Comparison of ENCODE assay signal across 8 cellular contexts in the genomic region with DNA sequence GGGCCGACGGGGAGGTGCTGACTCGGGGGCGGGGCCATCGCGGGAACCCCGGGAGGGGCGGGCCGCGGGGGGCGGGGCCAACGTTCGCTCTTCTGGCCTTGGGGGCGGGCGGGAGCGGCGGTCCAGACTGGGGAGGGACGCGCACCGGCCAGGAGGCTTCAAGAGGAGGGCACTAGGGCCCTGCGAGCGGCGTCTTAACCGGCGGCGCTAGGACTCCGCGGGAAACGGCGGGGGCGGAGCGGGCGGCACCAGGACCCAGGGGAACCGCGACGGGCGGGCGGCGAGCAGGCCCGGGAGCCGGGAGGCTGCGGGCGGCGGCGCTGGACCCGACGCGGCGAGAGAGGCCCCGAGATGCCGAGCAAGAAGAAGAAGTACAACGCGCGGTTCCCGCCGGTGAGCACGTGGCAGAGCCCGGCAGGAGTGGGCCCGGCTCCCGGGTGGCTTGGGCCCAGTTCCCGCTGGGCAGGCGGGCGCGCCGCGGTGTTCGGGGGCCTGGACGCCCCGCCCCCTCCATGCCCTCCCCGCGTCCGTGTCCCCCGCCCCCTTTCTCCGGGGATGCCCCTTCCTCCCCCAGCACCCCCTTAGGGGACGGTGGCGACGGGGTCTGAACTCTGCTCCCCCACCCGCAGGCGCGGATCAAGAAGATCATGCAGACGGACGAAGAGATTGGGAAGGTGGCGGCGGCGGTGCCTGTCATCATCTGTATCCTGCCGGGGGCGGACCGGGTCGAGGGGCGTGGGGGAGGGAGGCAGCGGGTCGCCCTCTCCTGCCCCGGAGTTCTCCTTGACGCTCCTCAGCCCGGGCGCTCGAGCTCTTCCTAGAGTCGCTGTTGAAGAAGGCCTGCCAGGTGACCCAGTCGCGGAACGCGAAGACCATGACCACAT. TPM values are rescaled to one million over a fixed set of nuclear protein-coding genes. Genes with fewer than 3 reads are reported as not detected.
A peak's percentile ranks its signal among the peaks of the same experiment; 100 is the strongest.
DNase-seq lines count a peak whose midpoint lies in the region; ATAC-seq and TF ChIP-seq lines count a peak whose summit lies in the region.

A gene with protein sequence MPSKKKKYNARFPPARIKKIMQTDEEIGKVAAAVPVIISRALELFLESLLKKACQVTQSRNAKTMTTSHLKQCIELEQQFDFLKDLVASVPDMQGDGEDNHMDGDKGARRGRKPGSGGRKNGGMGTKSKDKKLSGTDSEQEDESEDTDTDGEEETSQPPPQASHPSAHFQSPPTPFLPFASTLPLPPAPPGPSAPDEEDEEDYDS (plus strand): TSS at position 276 of the 884 bp plus-strand sequence. CDS start 76 bp downstream, at position 352.

- DNase-seq in GM03348 (ENCODE audit: low spot score) (peak; percentile 99), NCI-H1048 (lab: John Stamatoyannopoulos, UW) (peak; percentile 96), SK-N-MC (ENCODE audit: low read depth, low spot score) (peak; percentile 61)
- DNase-seq in activated naive CD4-positive, alpha-beta T cell treated with anti-CD3 and anti-CD28 coated beads, Interleukin-2, amount 10 ng/mL, durations not matched to agents 7 days and 5 days = peak; percentile 99

- CTCF ChIA-PET in activated naive CD4-positive, alpha-beta T cell treated with anti-CD3 and anti-CD28 coated beads, Interleukin-2, amount 10 ng/mL, durations not matched to agents 7 days and 5 days (lab: Charles Lee) = interaction anchor here (1.2 to 1.7 kb wide), 3 partner anchors 31 to 35 kb away, joined by 5 to 7 read pairs (median 5); partner anchors contain the start of gene FIBP

- H3K27me3 ChIP-seq in gastroesophageal sphincter = no peaks in the 10 kb centered on the region
- H3K27me3 ChIP-seq in neutrophil = no peaks in the 10 kb centered on the region

- no peaks in the 10 kb centered on the region for H3K27me3 Mint-ChIP-seq in activated naive CD4-positive, alpha-beta T cell treated with anti-CD3 and anti-CD28 coated beads, Interleukin-2, amount 10 ng/mL, durations not matched to agents 7 days and 5 days

- H3K9me3 ChIP-seq in SK-N-MC (ENCODE audit: low read depth, low read length) (no peaks in the 10 kb centered on the region), gastroesophageal sphincter (no peaks in the 10 kb centered on the region), neutrophil (no peaks in the 10 kb centered on the region)

- WGBS in gastroesophageal sphincter (ENCODE audit: low coverage in 1 of 2), 2 donors = no CpG with 5 or more reads among the region's 102 CpGs

- peak within 1 kb of the TSS; percentile 92 for H3K27ac Mint-ChIP-seq in activated naive CD4-positive, alpha-beta T cell treated with anti-CD3 and anti-CD28 coated beads, Interleukin-2, amount 10 ng/mL, durations not matched to agents 7 days and 5 days

- peaks cover 0 to 55% (median 42%) of the 10 kb centered on the region in 3 donors for H3K4me1 ChIP-seq in gastroesophageal sphincter
- H3K4me1 ChIP-seq in neutrophil (ENCODE audit: control insufficient read depth in 1 of 2, insufficient read depth in 1 of 2, low read depth in 1 of 2, low read length in 1 of 2) = peaks cover 52 to 57% of the 10 kb centered on the region in 2 experiments

- H3K9ac ChIP-seq in SK-N-MC (ENCODE audit: insufficient read length) = peak within 1 kb of the TSS; percentile 97

- no peaks in the 10 kb centered on the region; the same call in 1 of the 2 replicates for H3K36me3 ChIP-seq in SK-N-MC (ENCODE audit: insufficient read depth, low read length)
- peaks cover 0 to 42% of the 10 kb centered on the region in 2 donors for H3K36me3 ChIP-seq in gastroesophageal sphincter
- H3K36me3 ChIP-seq in neutrophil = peaks cover 31% of the 10 kb centered on the region

- peaks cover 55% of the 10 kb centered on the region for H3K4me1 Mint-ChIP-seq in activated naive CD4-positive, alpha-beta T cell treated with anti-CD3 and anti-CD28 coated beads, Interleukin-2, amount 10 ng/mL, durations not matched to agents 7 days and 5 days

- peaks cover 44% of the 10 kb centered on the region for H3K36me3 Mint-ChIP-seq in activated naive CD4-positive, alpha-beta T cell treated with anti-CD3 and anti-CD28 coated beads, Interleukin-2, amount 10 ng/mL, durations not matched to agents 7 days and 5 days

- ATAC-seq in HG02571 (IDR thresholded peaks at IDR 0.05; ENCODE audit: unreplicated experiment) = peak; percentile 73
- peak; percentile 94 for ATAC-seq in gastroesophageal sphincter

- peak within 1 kb of the TSS; percentile 93 for H3K4me3 Mint-ChIP-seq in activated naive CD4-positive, alpha-beta T cell treated with anti-CD3 and anti-CD28 coated beads, Interleukin-2, amount 10 ng/mL, durations not matched to agents 7 days and 5 days

- TF ChIP-seq POLR2A in gastroesophageal sphincter (IDR thresholded peaks at IDR 0.05) = peak; percentile 68 to 72

- H3K4me3 ChIP-seq in SK-N-MC (peak within 1 kb of the TSS; percentile 98), gastroesophageal sphincter (peak within 1 kb of the TSS; percentile 88 to 99), neutrophil (ENCODE audit: low read depth in 1 of 2, low read length in 1 of 2) (peak within 1 kb of the TSS; percentile 80 to 96)

- no peaks in the 10 kb centered on the region for H3K9me3 Mint-ChIP-seq in activated naive CD4-positive, alpha-beta T cell treated with anti-CD3 and anti-CD28 coated beads, Interleukin-2, amount 10 ng/mL, durations not matched to agents 7 days and 5 days

- no peak for TF ChIP-seq EP300 in gastroesophageal sphincter (IDR thresholded peaks at IDR 0.05)

- TF ChIP-seq CTCF in gastroesophageal sphincter (IDR thresholded peaks at IDR 0.05) (no peak), neutrophil (IDR thresholded peaks at IDR 0.05) (no peak), subcutaneous adipose tissue (IDR thresholded peaks at IDR 0.05; ENCODE audit: low read depth) (no peak)

- H3K27ac ChIP-seq in SK-N-MC = peak within 1 kb of the TSS; percentile 85
- peak within 1 kb of the TSS; percentile 78 to 98 (median 97) for H3K27ac ChIP-seq in gastroesophageal sphincter
- H3K27ac ChIP-seq in neutrophil = peak within 1 kb of the TSS; percentile 92

RNA-seq across cellular contexts. Expression of the gene that starts here (rescaled TPM):
- total RNA-seq in gastroesophageal sphincter (100 to 1,000 TPM in 2 of 4 donors, 10 to 100 TPM in 2; 80.2 to 118 (median 98.8) TPM), subcutaneous adipose tissue (10 to 100 TPM; 34.4 to 85.0 (median 54.4) TPM)

Comparison
In these comparisons a context has a peak if more than half of its experiments do, and no peak if none do; other contexts are left out.
1. Peak in every context shown above with its lines: DNase-seq, ATAC-seq, H3K4me3 ChIP-seq and H3K27ac ChIP-seq.